28 cellular contexts compared by ENCODE assay signal in genomic region chr2:149814049-149814448, GRCh38.
"Had no signal": no experiment of that assay in that cellular context is flagged by ENCODE, and none has a peak within 500 bp of the region (broad histone marks: within the 10 kb centered on the region; RNA-seq: fewer than 3 reads in every experiment).

No MANE protein-coding gene starts in this region.

- H3K27me3 Mint-ChIP-seq: naive B cell; stimulated activated memory B cell treated with anti-CD40 and anti-IgM and Interleukin-4, amounts not matched to agents 10 μg/mL and 1 μg/mL and 100 μg/mL, for 72 hours had no signal

- H3K27ac Mint-ChIP-seq: naive B cell; natural killer cell; stimulated activated memory B cell treated with anti-CD40 and anti-IgM and Interleukin-4, amounts not matched to agents 10 μg/mL and 1 μg/mL and 100 μg/mL, for 72 hours had no signal

- H3K4me1 Mint-ChIP-seq: naive B cell; natural killer cell; stimulated activated memory B cell treated with anti-CD40 and anti-IgM and Interleukin-4, amounts not matched to agents 10 μg/mL and 1 μg/mL and 100 μg/mL, for 72 hours had no signal

- H3K9me3 ChIP-seq: left lung, lower lobe of right lung, psoas muscle, right atrium auricular region, right lobe of liver, stomach, testis, thyroid gland, transverse colon, upper lobe of left lung, vagina had no signal

- H3K4me3 Mint-ChIP-seq: naive B cell; natural killer cell; neural crest cell; stimulated activated memory B cell treated with anti-CD40 and anti-IgM and Interleukin-4, amounts not matched to agents 10 μg/mL and 1 μg/mL and 100 μg/mL, for 72 hours had no signal

- H3K36me3 Mint-ChIP-seq: naive B cell; natural killer cell; stimulated activated memory B cell treated with anti-CD40 and anti-IgM and Interleukin-4, amounts not matched to agents 10 μg/mL and 1 μg/mL and 100 μg/mL, for 72 hours had no signal

- H3K4me3 ChIP-seq: left lung, lower lobe of right lung, psoas muscle, right atrium auricular region, right lobe of liver, smooth muscle cell, stomach, testis, thyroid gland, transverse colon, upper lobe of left lung, vagina had no signal

- H3K36me3 ChIP-seq: left lung, lower lobe of right lung, right atrium auricular region, right lobe of liver, stomach, thyroid gland, transverse colon, upper lobe of left lung, vagina had no signal

- DNase-seq: hippocampal formation; kidney glomerular epithelial cell; left colon; left lung; lower lobe of right lung; mammary epithelial cell; mesenchymal stem cell; naive B cell; natural killer cell; occipital lobe; psoas muscle; right lobe of liver; stimulated activated CD4-positive, alpha-beta T cell treated with anti-CD3 and anti-CD28 coated beads, Interleukin-1b, Interleukin-23, amount 100 ng/mL, for 48 hours; stimulated activated CD4-positive, alpha-beta T cell treated with anti-CD3 and anti-CD28 coated beads, Interleukin-2, amount 100 ng/mL, for 48 hours; stimulated activated CD4-positive, alpha-beta T cell treated with anti-CD3 and anti-CD28 coated beads, Interleukin-4, amount 100 ng/mL, for 4 hours; stimulated activated CD8-positive, alpha-beta memory T cell treated with anti-CD3 and anti-CD28 coated beads, Interleukin-4, amount 100 ng/mL, for 48 hours; stimulated activated naive CD8-positive, alpha-beta T cell treated with anti-CD3 and anti-CD28 coated beads, Interleukin-15, Interleukin-2, amounts not matched to agents 100 U/mL and 50 U/mL, for 24 hours; stomach; testis; thyroid gland; transverse colon; upper lobe of left lung had no signal

- H3K27ac ChIP-seq: left lung, lower lobe of right lung, parathyroid adenoma, psoas muscle, right atrium auricular region, right lobe of liver, stomach, testis, thyroid gland, transverse colon, upper lobe of left lung, vagina had no signal

- H3K27me3 ChIP-seq: left lung, right atrium auricular region, right lobe of liver, stomach, testis, thyroid gland, transverse colon, upper lobe of left lung, vagina had no signal

- H3K4me1 ChIP-seq: left lung, lower lobe of right lung, parathyroid adenoma, psoas muscle, right atrium auricular region, testis, thyroid gland, transverse colon, upper lobe of left lung had no signal
